Comparison of ENCODE assay signal across 8 cellular contexts in the genomic region with DNA sequence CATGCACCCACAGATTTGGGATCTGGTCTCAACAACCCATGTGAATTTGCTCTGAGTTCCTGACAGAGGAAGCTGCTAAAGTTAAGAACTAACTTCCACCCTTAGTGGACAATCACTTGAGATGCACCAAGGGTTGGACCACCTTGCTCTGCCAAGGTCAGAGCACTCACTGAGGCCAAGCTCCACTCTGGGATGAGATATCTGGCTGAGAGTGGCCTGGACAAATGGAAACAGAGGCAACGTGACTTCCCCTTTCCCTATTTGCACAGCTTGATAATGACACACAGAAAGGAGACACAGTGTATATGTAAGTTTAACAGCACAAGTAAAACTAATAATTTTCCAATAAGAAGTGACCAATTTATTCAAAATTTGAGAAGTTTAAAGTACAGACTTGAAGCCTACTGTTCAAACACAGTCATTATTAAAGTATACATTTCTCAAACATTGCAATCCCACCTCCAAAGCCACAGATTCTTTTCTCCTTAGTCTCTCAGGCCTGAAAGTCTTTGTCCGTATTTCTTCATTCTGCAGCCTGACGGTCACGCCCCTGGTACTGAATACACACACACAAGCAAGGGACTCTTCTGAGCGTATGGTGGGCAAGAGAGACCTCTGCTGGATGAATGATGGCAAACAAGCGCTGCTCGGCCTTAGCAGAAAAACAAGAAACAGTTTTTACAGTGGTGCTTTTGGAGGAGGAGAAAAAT. TPM values are rescaled to one million over a fixed set of nuclear protein-coding genes. Genes with fewer than 3 reads are reported as not detected.
DNase-seq lines count a peak whose midpoint lies in the region; ATAC-seq and TF ChIP-seq lines count a peak whose summit lies in the region.

No MANE protein-coding gene starts in this region.

- peak; percentile 92 for ATAC-seq in GM18508 (IDR thresholded peaks at IDR 0.05; ENCODE audit: insufficient read depth, unreplicated experiment)
- peak; percentile 93 for ATAC-seq in HG03025 (IDR thresholded peaks at IDR 0.05; ENCODE audit: low FRiP score, unreplicated experiment)

- CTCF ChIA-PET in A673 (lab: Charles Lee), result interaction anchor here (0.5 to 2.3 kb wide), 4 partner anchors 53 to 767 kb away, joined by 3 to 12 read pairs (median 4); no protein-coding TSS in a partner anchor

- peak; percentile 95 for TF ChIP-seq CTCF in A673 (conservative IDR thresholded peaks at IDR 0.05; ENCODE audit: low read depth, low read length)
- TF ChIP-seq CTCF in astrocyte of the spinal cord (IDR thresholded peaks at IDR 0.05; ENCODE audit: low read depth, low read length), result peak; percentile 88
- TF ChIP-seq CTCF in smooth muscle cell (IDR thresholded peaks at IDR 0.05; ENCODE audit: borderline replicate concordance, insufficient read depth, poor library complexity, severe bottlenecking), result peak; percentile 94

- BruUV-seq in A673 (replicated peaks; lab: Mats Ljungman, UMichigan), result no TSS peak

- H3K4me3 ChIP-seq in A673 (ENCODE audit: low read depth, low read length, poor library complexity, severe bottlenecking), result no peak overlapping the region
- H3K4me3 ChIP-seq in astrocyte of the spinal cord (ENCODE audit: low read depth, low read length), result no peak overlapping the region
- H3K4me3 ChIP-seq in smooth muscle cell, result no peak overlapping the region

- H3K4me1 ChIP-seq in A673 (ENCODE audit: insufficient read depth, low read length, poor library complexity, severe bottlenecking), result peaks cover 14% of the 10 kb centered on the region
- H3K4me1 ChIP-seq in smooth muscle cell (ENCODE audit: low read depth), result no peaks in the 10 kb centered on the region

- intact Hi-C loops in A673 (cut with micrococcal nuclease; ENCODE audit: unreplicated experiment), result loop anchor here (1.0 to 10.0 kb wide), 9 partner anchors 69 to 898 kb away; partner anchors contain the start of genes SIX4, SLC38A6 and TRMT5

- H3K36me3 ChIP-seq in A673 (ENCODE audit: insufficient read depth, low read length, poor library complexity, severe bottlenecking) (no peaks in the 10 kb centered on the region), smooth muscle cell (ENCODE audit: low read depth) (no peaks in the 10 kb centered on the region)

- POLR2A ChIA-PET in A673 (lab: Charles Lee; ENCODE audit: low non-redundant PET), result interaction anchor here (0.5 kb wide), 1 partner anchor 60 kb away, joined by 3 read pairs; no protein-coding TSS in a partner anchor

- H3K9me3 ChIP-seq in A673 (ENCODE audit: low read depth, low read length, poor library complexity, severe bottlenecking) (no peaks in the 10 kb centered on the region), smooth muscle cell (replicated peaks; ENCODE audit: low read depth) (no peaks in the 10 kb centered on the region)

- 7% methylated on average over 7 of the region's 7 CpGs for WGBS in smooth muscle cell (ENCODE audit: low lambda C conversion rate)

- H3F3A ChIP-seq in smooth muscle cell (ENCODE audit: low read depth), result no peaks in the 10 kb centered on the region

- in situ Hi-C loops in astrocyte of the spinal cord (cut with HindIII; ENCODE audit: low sequenced_read_pairs), result no loop called here

- no peaks in the 10 kb centered on the region for H3K79me2 ChIP-seq in smooth muscle cell (ENCODE audit: low read depth)

- H3K9ac ChIP-seq in smooth muscle cell (ENCODE audit: low read depth), result peak overlapping the region; percentile 23

- DNase-seq in A673 (ENCODE audit: low spot score), result peak; percentile 93
- peak; percentile 40 for DNase-seq in NCI-H2081 treated with DMSO at 0.1 percent for 48 hours (lab: John Stamatoyannopoulos, UW)
- peak; percentile 77 for DNase-seq in T1000 (lab: John Stamatoyannopoulos, UW)
- DNase-seq in astrocyte of the spinal cord (ENCODE audit: low read depth, low spot score), result peak; percentile 97
- peak in 43 of 51 donors; percentile 1 to 80 (median 31) for DNase-seq in hypothalamus (lab: John Stamatoyannopoulos, UW)
- DNase-seq in smooth muscle cell (lab: John Stamatoyannopoulos, UW; ENCODE audit: unreplicated experiment), result peak; percentile 3

- H3K4me2 ChIP-seq in smooth muscle cell, result peak overlapping the region; percentile 25

- H3K27me3 ChIP-seq in A673 (replicated peaks; ENCODE audit: insufficient read depth, low read depth, low read length, poor library complexity), result no peaks in the 10 kb centered on the region
- peaks cover 6% of the 10 kb centered on the region for H3K27me3 ChIP-seq in smooth muscle cell (ENCODE audit: low read depth)

- H2AFZ ChIP-seq in smooth muscle cell (ENCODE audit: low read depth), result peak overlapping the region; percentile 14

- no peaks in the 10 kb centered on the region for H4K20me1 ChIP-seq in smooth muscle cell (ENCODE audit: low read depth)

- H3K27ac ChIP-seq in A673 (ENCODE audit: low read depth, low read length, poor library complexity, severe bottlenecking), result peak overlapping the region; percentile 26
- H3K27ac ChIP-seq in smooth muscle cell (ENCODE audit: low read depth), result peak overlapping the region; percentile 51

RNA-seq across cellular contexts. Expression of gene TMEM30B, which starts 28.6 kb away (rescaled TPM):
- total RNA-seq in A673 (2021), result 0.15 and 0.24 TPM in 2 replicates
- 2.0 and 3.1 TPM in 2 replicates for total RNA-seq in smooth muscle cell
- 0.16 and 4.5 TPM in 2 replicates for polyA plus RNA-seq in smooth muscle cell

Comparison
In these comparisons a context has a peak if more than half of its experiments do, and no peak if none do; other contexts are left out.
1. DNase-seq: peak in every context shown above with its lines; median percentile 97 in astrocyte of the spinal cord; 93 in A673; 77 in T1000; 40 in NCI-H2081 treated with DMSO at 0.1 percent for 48 hours; 31 in hypothalamus; 3 in smooth muscle cell.